Comparison of ENCODE assay signal across 8 cellular contexts in genomic region chr19:42386974-42387707, GRCh38. TPM values are rescaled to one million over a fixed set of nuclear protein-coding genes. Genes with fewer than 3 reads are reported as not detected.
DNase-seq lines count a peak whose midpoint lies in the region; ATAC-seq and TF ChIP-seq lines count a peak whose summit lies in the region.

No MANE protein-coding gene starts in this region.

- H3K27ac ChIP-seq in DOHH2 (ENCODE audit: low read depth, low read length) = no peak overlapping the region
- peak overlapping the region in 2 of 4 donors; percentile 17 to 35 for H3K27ac ChIP-seq in tibial nerve

- H3K27ac Mint-ChIP-seq in activated T-helper 2 cell treated with anti-CD3 and anti-CD28 coated beads, Interferon-gamma antibody, Interleukin-2, Interleukin-4, amounts not matched to agents 10 μg/mL and 5 μg/mL and 100 μg/mL, durations not matched to agents 14 hours and 24 hours and 36 hours = no peak overlapping the region

- H3K4me3 ChIP-seq in DOHH2 (ENCODE audit: low read length) (peak overlapping the region; percentile 71), tibial nerve (peak overlapping the region in 3 of 4 donors; percentile 13 to 50 (median 40))

- H3K4me1 Mint-ChIP-seq in activated T-helper 2 cell treated with anti-CD3 and anti-CD28 coated beads, Interferon-gamma antibody, Interleukin-2, Interleukin-4, amounts not matched to agents 10 μg/mL and 5 μg/mL and 100 μg/mL, durations not matched to agents 14 hours and 24 hours and 36 hours (ENCODE audit: low read depth) = peaks cover 5% of the 10 kb centered on the region

- no peaks in the 10 kb centered on the region for H4K20me1 ChIP-seq in DOHH2 (ENCODE audit: control insufficient read depth, insufficient read depth, low read depth, low read length)

- H3K4me3 Mint-ChIP-seq in activated T-helper 2 cell treated with anti-CD3 and anti-CD28 coated beads, Interferon-gamma antibody, Interleukin-2, Interleukin-4, amounts not matched to agents 10 μg/mL and 5 μg/mL and 100 μg/mL, durations not matched to agents 14 hours and 24 hours and 36 hours (ENCODE audit: low read depth) = peak overlapping the region; percentile 52

- H3K27me3 ChIP-seq in DOHH2 (ENCODE audit: control insufficient read depth, low read length) (peaks cover 13% of the 10 kb centered on the region), tibial nerve (peaks cover 0 to 61% of the 10 kb centered on the region in 2 donors)

- no peaks in the 10 kb centered on the region for H3K9me2 ChIP-seq in DOHH2 (replicated peaks; ENCODE audit: control insufficient read depth, low read length)

- H3K4me2 ChIP-seq in DOHH2 (ENCODE audit: low read length) = peak overlapping the region; percentile 65

- WGBS in tibial nerve, 2 donors = 1 to 2% methylated on average over 41 to 48 of the region's 48 CpGs

- H3F3A ChIP-seq in DOHH2 (ENCODE audit: control insufficient read depth, insufficient read depth) = no peaks in the 10 kb centered on the region

- H3K4me1 ChIP-seq in DOHH2 (ENCODE audit: control insufficient read depth, low read length) (peaks cover 9% of the 10 kb centered on the region), tibial nerve (peaks cover 0 to 10% (median 5%) of the 10 kb centered on the region in 4 donors)

- intact Hi-C loops in activated T-helper 2 cell treated with anti-CD3 and anti-CD28 coated beads, Interferon-gamma antibody, Interleukin-2, Interleukin-4, amounts not matched to agents 10 μg/mL and 5 μg/mL and 100 μg/mL, durations not matched to agents 14 hours and 24 hours and 36 hours (cut with micrococcal nuclease) = no loop called here

- DNase-seq in KG1 (lab: John Stamatoyannopoulos, UW) (peak; percentile 23), RKO (ENCODE audit: low spot score) (peak; percentile 77), foreskin melanocyte (peak; percentile 50), omental fat pad (ENCODE audit: low spot score) (no peak), tibial nerve (ENCODE audit: low spot score in 2 of 2) (peak; percentile 18 to 52)
- peak; percentile 65 for DNase-seq in activated T-helper 2 cell treated with anti-CD3 and anti-CD28 coated beads, Interferon-gamma antibody, Interleukin-2, Interleukin-4, amounts not matched to agents 10 μg/mL and 5 μg/mL and 100 μg/mL, durations not matched to agents 14 hours and 24 hours and 36 hours (ENCODE audit: low spot score)

- H3K9me3 Mint-ChIP-seq in activated T-helper 2 cell treated with anti-CD3 and anti-CD28 coated beads, Interferon-gamma antibody, Interleukin-2, Interleukin-4, amounts not matched to agents 10 μg/mL and 5 μg/mL and 100 μg/mL, durations not matched to agents 14 hours and 24 hours and 36 hours = no peaks in the 10 kb centered on the region

- H3K27me3 Mint-ChIP-seq in activated T-helper 2 cell treated with anti-CD3 and anti-CD28 coated beads, Interferon-gamma antibody, Interleukin-2, Interleukin-4, amounts not matched to agents 10 μg/mL and 5 μg/mL and 100 μg/mL, durations not matched to agents 14 hours and 24 hours and 36 hours (ENCODE audit: low read depth) = peaks cover 42% of the 10 kb centered on the region

- H3K9me3 ChIP-seq in DOHH2 (ENCODE audit: control insufficient read depth, insufficient read depth, low read length) (no peaks in the 10 kb centered on the region), tibial nerve (no peaks in the 10 kb centered on the region)

- no peaks in the 10 kb centered on the region for H3K36me3 Mint-ChIP-seq in activated T-helper 2 cell treated with anti-CD3 and anti-CD28 coated beads, Interferon-gamma antibody, Interleukin-2, Interleukin-4, amounts not matched to agents 10 μg/mL and 5 μg/mL and 100 μg/mL, durations not matched to agents 14 hours and 24 hours and 36 hours (ENCODE audit: low read depth)

- ATAC-seq in omental fat pad (ENCODE audit: low FRiP score) (peak; percentile 78), HG03378 (IDR thresholded peaks at IDR 0.05; ENCODE audit: unreplicated experiment) (no peak)

- no peak for TF ChIP-seq EP300 in tibial nerve (IDR thresholded peaks at IDR 0.05)

- TF ChIP-seq CTCF in DOHH2 (IDR thresholded peaks at IDR 0.05; ENCODE audit: low read depth, low read length, poor library complexity, severe bottlenecking) (peak; percentile 76), omental fat pad (IDR thresholded peaks at IDR 0.05) (no peak), tibial nerve (IDR thresholded peaks at IDR 0.05) (peak; percentile 26 to 54 (median 49))

- TF ChIP-seq POLR2A in tibial nerve (IDR thresholded peaks at IDR 0.05) = no peak

- H3K36me3 ChIP-seq in DOHH2 (ENCODE audit: control insufficient read depth, low read length) (no peaks in the 10 kb centered on the region), tibial nerve (no peaks in the 10 kb centered on the region)

- no peaks in the 10 kb centered on the region for H3K79me2 ChIP-seq in DOHH2 (ENCODE audit: control insufficient read depth, low read length)

RNA-seq across cellular contexts. Expression of gene CNFN, which starts 3.0 kb away (rescaled TPM):
- 0.53 TPM in 1 of 2 replicates, not detected in the other for total RNA-seq in activated T-helper 2 cell treated with anti-CD3 and anti-CD28 coated beads, Interferon-gamma antibody, Interleukin-2, Interleukin-4, amounts not matched to agents 10 μg/mL and 5 μg/mL and 100 μg/mL, durations not matched to agents 14 hours and 24 hours and 36 hours
- total RNA-seq in omental fat pad (not detected), tibial nerve (1 to 10 TPM in 1 of 4 donors, not detected in 3; 5.0 TPM)

RNA-seq across cellular contexts. Expression of gene LIPE, which starts 40.0 kb away (rescaled TPM):
- 33.0 and 35.2 TPM in 2 replicates for total RNA-seq in activated T-helper 2 cell treated with anti-CD3 and anti-CD28 coated beads, Interferon-gamma antibody, Interleukin-2, Interleukin-4, amounts not matched to agents 10 μg/mL and 5 μg/mL and 100 μg/mL, durations not matched to agents 14 hours and 24 hours and 36 hours
- 1,000 to 10,000 TPM in 2 of 4 donors, 100 to 1,000 TPM in 2; 491 to 3,641 (median 1,025) TPM for total RNA-seq in omental fat pad
- 100 to 1,000 TPM in 3 of 4 donors, 10 to 100 TPM in 1; 77.1 to 717 (median 234) TPM for total RNA-seq in tibial nerve

RNA-seq across cellular contexts. Expression of gene CXCL17, which starts 55.6 kb away (rescaled TPM):
- not detected in 2 replicates for total RNA-seq in activated T-helper 2 cell treated with anti-CD3 and anti-CD28 coated beads, Interferon-gamma antibody, Interleukin-2, Interleukin-4, amounts not matched to agents 10 μg/mL and 5 μg/mL and 100 μg/mL, durations not matched to agents 14 hours and 24 hours and 36 hours
- not detected for total RNA-seq in omental fat pad
- not detected for total RNA-seq in tibial nerve

Comparison
In these comparisons a context has a peak if more than half of its experiments do, and no peak if none do; other contexts are left out.
1. CTCF ChIP-seq: peak in DOHH2 (single experiment) and tibial nerve (5 of 5); none in omental fat pad (0 of 3).